31 cellular contexts compared by ENCODE assay signal in genomic region chr17:20306924-20307323, GRCh38.
"Had no signal": no experiment of that assay in that cellular context is flagged by ENCODE, and none has a peak within 500 bp of the region (broad histone marks: within the 10 kb centered on the region; RNA-seq: fewer than 3 reads in every experiment).

No MANE protein-coding gene starts in this region.

- H3K4me3 Mint-ChIP-seq: activated CD4-positive, alpha-beta memory T cell treated with anti-CD3 and anti-CD28 coated beads for 36 hours; activated CD4-positive, alpha-beta T cell treated with anti-CD3 and anti-CD28 coated beads for 36 hours; activated CD4-positive, alpha-beta T cell treated with anti-CD3 and anti-CD28 coated beads, Interleukin-2, amount 10 ng/mL, durations not matched to agents 24 days and 14 days; activated CD8-positive, alpha-beta memory T cell treated with anti-CD3 and anti-CD28 coated beads, Interleukin-2, amount 10 ng/mL, durations not matched to agents 7 days and 5 days; activated CD8-positive, alpha-beta T cell treated with anti-CD3 and anti-CD28 coated beads, Interleukin-2, amount 10 ng/mL, durations not matched to agents 7 days and 5 days; activated naive CD8-positive, alpha-beta T cell; activated naive CD8-positive, alpha-beta T cell treated with anti-CD3 and anti-CD28 coated beads, Interleukin-2, amount 50 U/mL, for 24 hours; activated T-helper 17 cell treated with anti-CD3 and anti-CD28 coated beads, Interleukin-2, amount 50 U/mL, for 72 hours; brain had no signal

- ATAC-seq: activated CD4-positive, alpha-beta T cell treated with anti-CD3 and anti-CD28 coated beads for 36 hours; activated CD8-positive, alpha-beta memory T cell treated with anti-CD3 and anti-CD28 coated beads, Interleukin-2, amount 10 ng/mL, durations not matched to agents 7 days and 5 days; activated CD8-positive, alpha-beta T cell treated with anti-CD3 and anti-CD28 coated beads, Interleukin-2, amount 10 ng/mL, durations not matched to agents 7 days and 5 days; activated naive CD8-positive, alpha-beta T cell treated with anti-CD3 and anti-CD28 coated beads, Interleukin-2, amount 50 U/mL, for 24 hours; activated T-helper 17 cell treated with anti-CD3 and anti-CD28 coated beads, Interleukin-2, amount 50 U/mL, for 72 hours; foreskin keratinocyte; gastrocnemius medialis; heart left ventricle had no signal

- H3K4me1 ChIP-seq: breast epithelium, colonic mucosa, esophagus muscularis mucosa, foreskin keratinocyte, gastrocnemius medialis, heart left ventricle had no signal

- H3K4me3 ChIP-seq: ascending aorta, breast epithelium, cardiac muscle cell, colonic mucosa, esophagus muscularis mucosa, gastrocnemius medialis, heart left ventricle had no signal

- H3K27ac Mint-ChIP-seq: activated CD4-positive, alpha-beta memory T cell treated with anti-CD3 and anti-CD28 coated beads for 36 hours; activated CD4-positive, alpha-beta T cell treated with anti-CD3 and anti-CD28 coated beads for 36 hours; activated CD4-positive, alpha-beta T cell treated with anti-CD3 and anti-CD28 coated beads, Interleukin-2, amount 10 ng/mL, durations not matched to agents 24 days and 14 days; activated CD8-positive, alpha-beta memory T cell treated with anti-CD3 and anti-CD28 coated beads, Interleukin-2, amount 10 ng/mL, durations not matched to agents 7 days and 5 days; activated CD8-positive, alpha-beta T cell treated with anti-CD3 and anti-CD28 coated beads, Interleukin-2, amount 10 ng/mL, durations not matched to agents 7 days and 5 days; activated naive CD8-positive, alpha-beta T cell; activated naive CD8-positive, alpha-beta T cell treated with anti-CD3 and anti-CD28 coated beads, Interleukin-2, amount 50 U/mL, for 24 hours; activated T-helper 17 cell treated with anti-CD3 and anti-CD28 coated beads, Interleukin-2, amount 50 U/mL, for 72 hours; brain had no signal

- H3K4me1 Mint-ChIP-seq: activated CD4-positive, alpha-beta T cell treated with anti-CD3 and anti-CD28 coated beads, Interleukin-2, amount 10 ng/mL, durations not matched to agents 24 days and 14 days; activated CD8-positive, alpha-beta memory T cell treated with anti-CD3 and anti-CD28 coated beads, Interleukin-2, amount 10 ng/mL, durations not matched to agents 7 days and 5 days; activated naive CD8-positive, alpha-beta T cell treated with anti-CD3 and anti-CD28 coated beads, Interleukin-2, amount 50 U/mL, for 24 hours; activated T-helper 17 cell treated with anti-CD3 and anti-CD28 coated beads, Interleukin-2, amount 50 U/mL, for 72 hours had no signal

- H3K9me3 ChIP-seq: colonic mucosa, gastrocnemius medialis had no signal

- H3K36me3 ChIP-seq: breast epithelium, cardiac muscle cell, colonic mucosa, gastrocnemius medialis had no signal

- H3K27me3 ChIP-seq: ascending aorta, breast epithelium, cardiac muscle cell, colonic mucosa, esophagus muscularis mucosa, foreskin keratinocyte, gastrocnemius medialis, heart left ventricle had no signal

- H3K27me3 Mint-ChIP-seq: activated CD4-positive, alpha-beta memory T cell treated with anti-CD3 and anti-CD28 coated beads for 36 hours; activated CD4-positive, alpha-beta T cell treated with anti-CD3 and anti-CD28 coated beads for 36 hours; activated CD4-positive, alpha-beta T cell treated with anti-CD3 and anti-CD28 coated beads, Interleukin-2, amount 10 ng/mL, durations not matched to agents 24 days and 14 days; activated CD8-positive, alpha-beta memory T cell treated with anti-CD3 and anti-CD28 coated beads, Interleukin-2, amount 10 ng/mL, durations not matched to agents 7 days and 5 days; activated naive CD8-positive, alpha-beta T cell; activated naive CD8-positive, alpha-beta T cell treated with anti-CD3 and anti-CD28 coated beads, Interleukin-2, amount 50 U/mL, for 24 hours; activated T-helper 17 cell treated with anti-CD3 and anti-CD28 coated beads, Interleukin-2, amount 50 U/mL, for 72 hours had no signal

- H3K27ac ChIP-seq: ascending aorta, breast epithelium, cardiac muscle cell, colonic mucosa, esophagus muscularis mucosa, foreskin keratinocyte, gastrocnemius medialis, heart left ventricle had no signal

- DNase-seq: activated CD4-positive, alpha-beta memory T cell treated with anti-CD3 and anti-CD28 coated beads for 36 hours; activated CD4-positive, alpha-beta T cell treated with anti-CD3 and anti-CD28 coated beads for 36 hours; activated CD4-positive, alpha-beta T cell treated with anti-CD3 and anti-CD28 coated beads, Interleukin-2, amount 10 ng/mL, durations not matched to agents 24 days and 14 days; activated CD4-positive, CD25-positive, alpha-beta regulatory T cell; activated CD4-positive, CD25-positive, alpha-beta regulatory T cell treated with anti-CD3 and anti-CD28 coated beads, Interleukin-2, amount 50 U/mL, for 72 hours; activated CD8-positive, alpha-beta memory T cell treated with anti-CD3 and anti-CD28 coated beads, Interleukin-2, amount 10 ng/mL, durations not matched to agents 7 days and 5 days; activated CD8-positive, alpha-beta memory T cell treated with anti-CD3 and anti-CD28 coated beads, Interleukin-2, amount 50 U/mL, for 4 hours; activated CD8-positive, alpha-beta T cell treated with anti-CD3 and anti-CD28 coated beads, Interleukin-2, amount 10 ng/mL, durations not matched to agents 7 days and 5 days; activated effector memory CD4-positive, alpha-beta T cell treated with Interleukin-2 at 50 U/mL for 16 hours; activated gamma-delta T cell treated with Interleukin-2 at 50 U/mL for 16 hours; activated naive CD4-positive, alpha-beta T cell treated with anti-CD3 and anti-CD28 coated beads, Interleukin-2, amount 50 U/mL, for 16 hours; activated naive CD4-positive, alpha-beta T cell treated with Interleukin-2 at 50 U/mL for 16 hours; activated naive CD8-positive, alpha-beta T cell treated with anti-CD3 and anti-CD28 coated beads, Interleukin-2, amount 50 U/mL, for 24 hours; activated T-cell treated with anti-CD3 and anti-CD28 coated beads, Interleukin-2, amount 50 U/mL, for 1 hour; central memory CD4-positive, alpha-beta T cell; cerebellar nuclear complex; colonic mucosa; effector CD8-positive, alpha-beta T cell; erythroblast; foreskin keratinocyte; gastrocnemius medialis; glutamatergic neuron; heart left ventricle; T-helper 2 cell had no signal
